17 cellular contexts compared by ENCODE assay signal in genomic region chr1:22625262-22625925, GRCh38. TPM values are rescaled to one million over a fixed set of nuclear protein-coding genes. Genes with fewer than 3 reads are reported as not detected.
DNase-seq lines count a peak whose midpoint lies in the region; ATAC-seq, FAIRE-seq and TF ChIP-seq lines count a peak whose summit lies in the region.
"Had no signal": no experiment of that assay in that cellular context is flagged by ENCODE, and none has a peak within 500 bp of the region (broad histone marks: within the 10 kb centered on the region; RNA-seq: fewer than 3 reads in every experiment).

No MANE protein-coding gene starts in this region.

- intact Hi-C loops in GM12878 (cut with micrococcal nuclease; ENCODE audit: unreplicated experiment) (no loop called here), OCI-LY7 (cut with micrococcal nuclease; ENCODE audit: unreplicated experiment) (no loop called here)

- TF ChIP-seq CTCF in GM12878 (IDR thresholded peaks at IDR 0.05 in 2 of 3, conservative IDR thresholded peaks at IDR 0.05 in 1 of 3; ENCODE audit: control insufficient read depth in 2 of 3, extremely low read depth in 1 of 3, insufficient read depth in 1 of 3, low read depth in 3 of 3, low read length in 3 of 3) = no peak
- TF ChIP-seq CTCF in liver (IDR thresholded peaks at IDR 0.05; ENCODE audit: low read depth, low read length, missing input control) = no peak
- no peak for TF ChIP-seq CTCF in OCI-LY7 (conservative IDR thresholded peaks at IDR 0.05; ENCODE audit: low read length)

- no peak for TF ChIP-seq RAD21 in GM12878 (IDR thresholded peaks at IDR 0.05; ENCODE audit: insufficient read depth, low read depth, low read length)
- TF ChIP-seq RAD21 in liver (IDR thresholded peaks at IDR 0.05) = no peak

- TF ChIP-seq POLR2A in GM12878 (IDR thresholded peaks at IDR 0.05; ENCODE audit: low read depth, low read length) (no peak), GM12891 (IDR thresholded peaks at IDR 0.05; ENCODE audit: low read depth, low read length) (no peak)

- BruUV-seq in GM12878 (replicated peaks; lab: Mats Ljungman, UMichigan) (no TSS peak), OCI-LY7 (replicated peaks; lab: Mats Ljungman, UMichigan) (no TSS peak)

- H3K27me3 ChIP-seq in GM12878 (replicated peaks in 1 of 2; ENCODE audit: control insufficient read depth in 2 of 2, insufficient read depth in 2 of 2, low read length in 1 of 2) (peaks cover 0 to under 1% of the 10 kb centered on the region in 2 experiments; a peak in 2 of 4 replicates), liver (ENCODE audit: control insufficient read depth in 4 of 4, insufficient read depth in 4 of 4, low read length in 3 of 4) (peaks cover 0 to 13% (median 5%) of the 10 kb centered on the region in 4 donors)
- H3K27me3 ChIP-seq: ovary, uterus had no signal

- DNase-seq in EL (peak; percentile 8), M059J (ENCODE audit: low read depth) (peak; percentile 24), GM12878 (ENCODE audit: low read depth, low spot score) (no peak), SKM-1 (lab: John Stamatoyannopoulos, UW; ENCODE audit: unreplicated experiment) (no peak), OCI-LY7 (ENCODE audit: low spot score) (no peak), GM12891 (ENCODE audit: insufficient read length, low spot score) (no peak)
- DNase-seq: activated CD8-positive, alpha-beta memory T cell treated with anti-CD3 and anti-CD28 coated beads for 24 hours; effector CD4-positive, alpha-beta T cell; midbrain; NCI-H1105 treated with DMSO at 0.1 percent for 48 hours; ovary; uterus had no signal

- RAD21 ChIA-PET in GM12878 (lab: Charles Lee; ENCODE audit: unreplicated experiment) = no interaction called here

- in situ Hi-C loops in GM12878 (cut with MboI) = no loop called here

- no peak for TF ChIP-seq EP300 in GM12878 (IDR thresholded peaks at IDR 0.05; ENCODE audit: borderline replicate concordance in 1 of 2, control insufficient read depth in 1 of 2, low read depth in 2 of 2, low read length in 2 of 2)

- FAIRE-seq in GM12878 (lab: Jason Lieb, UNC) (no peak), GM12891 (lab: Jason Lieb, UNC) (no peak)
- FAIRE-seq: D721Med had no signal

- H3K4me2 ChIP-seq in GM12878 (ENCODE audit: control insufficient read depth, insufficient read depth) (no peak overlapping the region), OCI-LY7 (ENCODE audit: low read length) (no peak overlapping the region)

- H3K9ac ChIP-seq in GM12878 (ENCODE audit: control insufficient read depth, insufficient read depth, low read length) (no peak overlapping the region), liver (ENCODE audit: low read depth in 1 of 2, low read length in 2 of 2) (no peak overlapping the region)

- CTCF ChIA-PET in GM12878 (lab: Yijun Ruan, JAX) (no interaction called here), OCI-LY7 (lab: Charles Lee; ENCODE audit: unreplicated experiment) (no interaction called here)

- POLR2A ChIA-PET in GM12878 (lab: Charles Lee) (no interaction called here), OCI-LY7 (lab: Charles Lee) (no interaction called here)

- H3K27ac ChIP-seq in GM12878 (ENCODE audit: control insufficient read depth, insufficient read depth) (no peak overlapping the region), liver (ENCODE audit: low read depth in 1 of 2, low read length in 2 of 2) (no peak overlapping the region), OCI-LY7 (ENCODE audit: low read depth, low read length, poor library complexity, severe bottlenecking) (no peak overlapping the region)
- H3K27ac ChIP-seq: foreskin keratinocyte, ovary, uterus had no signal

- no peaks in the 10 kb centered on the region for H3K9me2 ChIP-seq in OCI-LY7 (ENCODE audit: insufficient read depth, low read length)

- H3K9me3 ChIP-seq in GM12878 (replicated peaks; ENCODE audit: control insufficient read depth, insufficient read depth, low read length) (no peaks in the 10 kb centered on the region), liver (ENCODE audit: control insufficient read depth in 4 of 4, low read length in 3 of 4) (no peaks in the 10 kb centered on the region), OCI-LY7 (ENCODE audit: low read length) (no peaks in the 10 kb centered on the region)
- H3K9me3 ChIP-seq: ovary, uterus had no signal

- SMC1A ChIA-PET in GM12878 (lab: Charles Lee; ENCODE audit: uncharacterized antibody, unreplicated experiment) = no interaction called here

- no peaks in the 10 kb centered on the region for H4K20me1 ChIP-seq in GM12878 (ENCODE audit: control insufficient read depth, insufficient read depth)
- no peaks in the 10 kb centered on the region for H4K20me1 ChIP-seq in OCI-LY7 (ENCODE audit: insufficient read depth, low read length)

- H3K4me3 ChIP-seq in GM12878 (no peak overlapping the region), liver (ENCODE audit: low read depth in 1 of 3, low read length in 3 of 3) (no peak overlapping the region), OCI-LY7 (ENCODE audit: low read depth, low read length, poor library complexity, severe bottlenecking) (no peak overlapping the region)
- H3K4me3 ChIP-seq: ovary, uterus had no signal

- H3K36me3 ChIP-seq in GM12878 (ENCODE audit: control insufficient read depth in 2 of 2, insufficient read depth in 2 of 2, low read length in 1 of 2) (no peaks in the 10 kb centered on the region), liver (ENCODE audit: control insufficient read depth in 4 of 4, insufficient read depth in 3 of 4, low read depth in 1 of 4, low read length in 3 of 4) (no peaks in the 10 kb centered on the region), OCI-LY7 (ENCODE audit: insufficient read depth, low read length) (no peaks in the 10 kb centered on the region)
- H3K36me3 ChIP-seq: ovary, uterus had no signal

- H3K79me2 ChIP-seq in GM12878 (ENCODE audit: control insufficient read depth, insufficient read depth, low read length) (no peaks in the 10 kb centered on the region), OCI-LY7 (ENCODE audit: insufficient read depth, low read depth, low read length) (no peaks in the 10 kb centered on the region)

- no peaks in the 10 kb centered on the region for H3K4me1 ChIP-seq in GM12878 (ENCODE audit: control insufficient read depth, insufficient read depth, low read length)
- no peaks in the 10 kb centered on the region for H3K4me1 ChIP-seq in liver (ENCODE audit: control insufficient read depth in 4 of 4, insufficient read depth in 4 of 4, low read length in 3 of 4)
- H3K4me1 ChIP-seq in OCI-LY7 (ENCODE audit: insufficient read depth, low read length, poor library complexity, severe bottlenecking) = no peaks in the 10 kb centered on the region
- H3K4me1 ChIP-seq: foreskin keratinocyte, uterus had no signal

- WGBS in GM12878 (ENCODE audit: insufficient coverage, insufficient replicate concordance, low lambda C conversion rate, missing lambda C conversion rate) = 38% methylated on average over 9 of the region's 9 CpGs
- WGBS in liver = 43% methylated on average over 9 of the region's 9 CpGs

- H2AFZ ChIP-seq in GM12878 (ENCODE audit: control insufficient read depth, low read depth, low read length) (no peak overlapping the region), OCI-LY7 (ENCODE audit: low read length) (no peak overlapping the region)

- ATAC-seq in GM12878 (no peak), HG02973 (IDR thresholded peaks at IDR 0.05; ENCODE audit: unreplicated experiment) (no peak)
- ATAC-seq: foreskin keratinocyte had no signal

RNA-seq across cellular contexts. Expression of gene C1QA, which starts 11.0 kb away (rescaled TPM):
- total RNA-seq in M059J (2014; rRNA removed; shearing (Covaris generic)) = not detected in 2 replicates
- total RNA-seq in GM12878 (2013; cell fraction: nucleolus; rRNA removed) = not detected in 2 replicates
- total RNA-seq in GM12878 (2014; rRNA removed) (not detected in 2 replicates), GM12878 (2014; rRNA removed; fragmentation: Illumina TruSeq; extraction: Trizol) (not detected in 2 replicates), GM12878 (2021) (0.24 and 0.59 TPM in 2 replicates), liver (100 to 1,000 TPM in 1 of 2 donors, 10 to 100 TPM in 1; 73.0 to 113 TPM), OCI-LY7 (2022) (not detected in 2 replicates)
- polyA plus RNA-seq in GM12878 (2011; ENCODE audit: low read depth) = not detected
- polyA plus RNA-seq in GM12878 (2011; rRNA removed) (not detected in 2 replicates), GM12878 (2014; fragmentation: Illumina TruSeq; extraction: Trizol) (not detected in 2 replicates), GM12878 (2014; fragmentation: Nextera tagmentation; extraction: Ambion mirVana) (not detected), GM12878 (2014; rRNA removed) (not detected in 2 replicates), GM12878 (2016; fragmentation: Nextera tagmentation; extraction: Ambion mirVana) (not detected), liver (100 to 1,000 TPM in 1 of 2 donors, 10 to 100 TPM in 1; 76.2 to 243 TPM)
- not detected in 2 replicates for polyA plus RNA-seq in GM12878 (2011; cell fraction: cytosol; rRNA removed)
- polyA plus RNA-seq in GM12878 (2011; cell fraction: nucleus; rRNA removed) = not detected in 2 replicates
- not detected in 2 replicates for polyA plus RNA-seq in GM12878 (2012)
- polyA minus RNA-seq in GM12878 (2011; rRNA and poly(A)+ RNA removed) = not detected in 2 replicates
- not detected in 2 replicates for polyA minus RNA-seq in GM12878 (2011; cell fraction: cytosol; rRNA and poly(A)+ RNA removed)
- not detected in 2 replicates for polyA minus RNA-seq in GM12878 (2011; cell fraction: nucleus; rRNA and poly(A)+ RNA removed)
- total RNA-seq in OCI-LY7 (2014; rRNA removed; shearing (Covaris generic)) = not detected in 2 replicates
- polyA plus RNA-seq in GM12891 (2012; ENCODE audit: low read depth, missing spikeins) = not detected
- total RNA-seq: foreskin keratinocyte had no signal
- polyA plus RNA-seq: foreskin keratinocyte, IgD-negative memory B cell had no signal

RNA-seq across cellular contexts. Expression of gene C1QC, which starts 18.0 kb away (rescaled TPM):
- not detected in 2 replicates for total RNA-seq in M059J (2014; rRNA removed; shearing (Covaris generic))
- total RNA-seq in GM12878 (2013; cell fraction: nucleolus; rRNA removed) = not detected in 2 replicates
- total RNA-seq in GM12878 (2014; rRNA removed) (not detected in 2 replicates), GM12878 (2014; rRNA removed; fragmentation: Illumina TruSeq; extraction: Trizol) (not detected in 2 replicates), GM12878 (2021) (0.64 and 0.74 TPM in 2 replicates), liver (100 to 1,000 TPM in 1 of 2 donors, 10 to 100 TPM in 1; 57.6 to 151 TPM), OCI-LY7 (2022) (not detected in 2 replicates)
- not detected for polyA plus RNA-seq in GM12878 (2011; ENCODE audit: low read depth)
- polyA plus RNA-seq in GM12878 (2011; rRNA removed) (not detected in 2 replicates), GM12878 (2014; fragmentation: Illumina TruSeq; extraction: Trizol) (not detected in 2 replicates), GM12878 (2014; fragmentation: Nextera tagmentation; extraction: Ambion mirVana) (not detected), GM12878 (2014; rRNA removed) (not detected in 2 replicates), GM12878 (2016; fragmentation: Nextera tagmentation; extraction: Ambion mirVana) (not detected), liver (100 to 1,000 TPM in 1 of 2 donors, 10 to 100 TPM in 1; 52.9 to 242 TPM)
- polyA plus RNA-seq in GM12878 (2011; cell fraction: cytosol; rRNA removed) = not detected in 2 replicates
- not detected in 2 replicates for polyA plus RNA-seq in GM12878 (2011; cell fraction: nucleus; rRNA removed)
- not detected in 2 replicates for polyA plus RNA-seq in GM12878 (2012)
- not detected in 2 replicates for polyA minus RNA-seq in GM12878 (2011; rRNA and poly(A)+ RNA removed)
- polyA minus RNA-seq in GM12878 (2011; cell fraction: cytosol; rRNA and poly(A)+ RNA removed) = not detected in 2 replicates
- polyA minus RNA-seq in GM12878 (2011; cell fraction: nucleus; rRNA and poly(A)+ RNA removed) = not detected in 2 replicates
- not detected in 2 replicates for total RNA-seq in OCI-LY7 (2014; rRNA removed; shearing (Covaris generic))
- polyA plus RNA-seq in GM12891 (2012; ENCODE audit: low read depth, missing spikeins) = not detected
- total RNA-seq: foreskin keratinocyte had no signal
- polyA plus RNA-seq: foreskin keratinocyte, IgD-negative memory B cell had no signal

RNA-seq across cellular contexts. Expression of gene C1QB, which starts 27.6 kb away (rescaled TPM):
- total RNA-seq in M059J (2014; rRNA removed; shearing (Covaris generic)) = not detected in 2 replicates
- not detected in 2 replicates for total RNA-seq in GM12878 (2013; cell fraction: nucleolus; rRNA removed)
- total RNA-seq in GM12878 (2014; rRNA removed) (not detected in 2 replicates), GM12878 (2014; rRNA removed; fragmentation: Illumina TruSeq; extraction: Trizol) (not detected in 2 replicates), GM12878 (2021) (0.19 and 0.62 TPM in 2 replicates), liver (100 to 1,000 TPM; 112 to 174 TPM), OCI-LY7 (2022) (not detected in 2 replicates)
- not detected for polyA plus RNA-seq in GM12878 (2011; ENCODE audit: low read depth)
- polyA plus RNA-seq in GM12878 (2011; rRNA removed) (not detected in 2 replicates), GM12878 (2014; fragmentation: Illumina TruSeq; extraction: Trizol) (not detected in 2 replicates), GM12878 (2014; fragmentation: Nextera tagmentation; extraction: Ambion mirVana) (not detected), GM12878 (2014; rRNA removed) (not detected in 2 replicates), GM12878 (2016; fragmentation: Nextera tagmentation; extraction: Ambion mirVana) (not detected), liver (100 to 1,000 TPM in 1 of 2 donors, 10 to 100 TPM in 1; 93.9 to 335 TPM)
- 0.04 TPM in 1 of 2 replicates, not detected in the other for polyA plus RNA-seq in GM12878 (2011; cell fraction: cytosol; rRNA removed)
- not detected in 2 replicates for polyA plus RNA-seq in GM12878 (2011; cell fraction: nucleus; rRNA removed)
- polyA plus RNA-seq in GM12878 (2012) = not detected in 2 replicates
- polyA minus RNA-seq in GM12878 (2011; rRNA and poly(A)+ RNA removed) = not detected in 2 replicates
- not detected in 2 replicates for polyA minus RNA-seq in GM12878 (2011; cell fraction: cytosol; rRNA and poly(A)+ RNA removed)
- polyA minus RNA-seq in GM12878 (2011; cell fraction: nucleus; rRNA and poly(A)+ RNA removed) = not detected in 2 replicates
- total RNA-seq in OCI-LY7 (2014; rRNA removed; shearing (Covaris generic)) = not detected in 2 replicates
- not detected for polyA plus RNA-seq in GM12891 (2012; ENCODE audit: low read depth, missing spikeins)
- total RNA-seq: foreskin keratinocyte had no signal
- polyA plus RNA-seq: foreskin keratinocyte, IgD-negative memory B cell had no signal

Comparison
In these comparisons a context has a peak if more than half of its experiments do, and no peak if none do; other contexts are left out.
1. DNase-seq: peak in EL (single experiment) and M059J (single experiment); none in GM12878 (single experiment), SKM-1 (single experiment), OCI-LY7 (single experiment) and GM12891 (single experiment).
2. RNA of gene C1QA, which starts 11.0 kb away (total RNA-seq): 73.0 to 113 TPM in liver; not detected in M059J, 0.24 to 0.59 TPM in GM12878 and not detected in OCI-LY7; every median in the first group is over 10 times any median in the second.
3. RNA of gene C1QC, which starts 18.0 kb away (total RNA-seq): 57.6 to 151 TPM in liver; not detected in M059J, 0.64 to 0.74 TPM in GM12878 and not detected in OCI-LY7; every median in the first group is over 10 times any median in the second.
4. RNA of gene C1QB, which starts 27.6 kb away (total RNA-seq): 112 to 174 TPM in liver; not detected in M059J, 0.19 to 0.62 TPM in GM12878 and not detected in OCI-LY7; every median in the first group is over 10 times any median in the second.